16 cellular contexts compared by ENCODE assay signal in genomic region chr1:200217703-200218102, GRCh38.
DNase-seq lines count a peak whose midpoint lies in the region; ATAC-seq, FAIRE-seq and TF ChIP-seq lines count a peak whose summit lies in the region.
"Had no signal": no experiment of that assay in that cellular context is flagged by ENCODE, and none has a peak within 500 bp of the region (broad histone marks: within the 10 kb centered on the region; RNA-seq: fewer than 3 reads in every experiment).

No MANE protein-coding gene starts in this region.

- peaks cover 0 to 4% of the 10 kb centered on the region in 2 experiments for H3K9me3 ChIP-seq in CD4-positive, CD25-positive, alpha-beta regulatory T cell (ENCODE audit: control insufficient read depth in 2 of 2, low read length in 2 of 2)
- no peaks in the 10 kb centered on the region for H3K9me3 ChIP-seq in lower lobe of right lung
- H3K9me3 ChIP-seq: uterus had no signal

- H3K4me3 ChIP-seq in CD4-positive, CD25-positive, alpha-beta regulatory T cell (ENCODE audit: low read depth, low read length), result no peak overlapping the region
- no peak overlapping the region for H3K4me3 ChIP-seq in lower lobe of right lung
- H3K4me3 ChIP-seq: uterus had no signal

- peak in 1 of 3 donors; percentile 71 for DNase-seq in CD4-positive, CD25-positive, alpha-beta regulatory T cell
- DNase-seq in GM12892 (ENCODE audit: insufficient read length) (peak; percentile 12), occipital lobe (lab: John Stamatoyannopoulos, UW) (no peak), DMS 273 treated with DMSO at 0.1 percent for 48 hours (lab: John Stamatoyannopoulos, UW) (no peak), iPS-NIHi11 (ENCODE audit: low spot score) (no peak), lower lobe of right lung (no peak)
- DNase-seq in activated CD8-positive, alpha-beta T cell treated with anti-CD3 and anti-CD28 coated beads, Interleukin-2, amount 10 ng/mL, durations not matched to agents 7 days and 5 days, result no peak
- DNase-seq: head of caudate nucleus; midbrain; NCI-H526; stimulated activated naive B cell treated with anti-CD40 and anti-IgM and Interleukin-4, amounts not matched to agents 10 μg/mL and 1 μg/mL and 100 μg/mL, for 72 hours; T-helper 17 cell; uterus had no signal

- peaks cover 0 to 5% (median 0%) of the 10 kb centered on the region in 7 donors for H3K9me3 Mint-ChIP-seq in CD4-positive, CD25-positive, alpha-beta regulatory T cell
- no peaks in the 10 kb centered on the region for H3K9me3 Mint-ChIP-seq in activated CD8-positive, alpha-beta T cell treated with anti-CD3 and anti-CD28 coated beads, Interleukin-2, amount 10 ng/mL, durations not matched to agents 7 days and 5 days (ENCODE audit: insufficient read depth)

- no peak for TF ChIP-seq CTCF in lower lobe of right lung (IDR thresholded peaks at IDR 0.05)

- no peak for TF ChIP-seq POLR2A in GM12892 (IDR thresholded peaks at IDR 0.05; ENCODE audit: low read depth, low read length)

- intact Hi-C loops in lower lobe of right lung (cut with DNase I), result no loop called here

- H3K36me3 Mint-ChIP-seq in CD4-positive, CD25-positive, alpha-beta regulatory T cell, result peaks cover 4% of the 10 kb centered on the region
- H3K36me3 Mint-ChIP-seq in activated CD8-positive, alpha-beta T cell treated with anti-CD3 and anti-CD28 coated beads, Interleukin-2, amount 10 ng/mL, durations not matched to agents 7 days and 5 days (ENCODE audit: low read depth), result no peaks in the 10 kb centered on the region

- H3K27ac Mint-ChIP-seq in CD4-positive, CD25-positive, alpha-beta regulatory T cell, result peak overlapping the region in 2 of 3 donors; percentile 47 to 48
- H3K27ac Mint-ChIP-seq in activated CD8-positive, alpha-beta T cell treated with anti-CD3 and anti-CD28 coated beads, Interleukin-2, amount 10 ng/mL, durations not matched to agents 7 days and 5 days, result no peak overlapping the region
- H3K27ac Mint-ChIP-seq: stimulated activated naive B cell treated with anti-CD40 and anti-IgM and Interleukin-4, amounts not matched to agents 10 μg/mL and 1 μg/mL and 100 μg/mL, for 72 hours; T-helper 17 cell had no signal

- FAIRE-seq in GM12892 (lab: Jason Lieb, UNC), result no peak
- FAIRE-seq: D721Med, islet of Langerhans had no signal

- CTCF ChIA-PET in activated CD8-positive, alpha-beta T cell treated with anti-CD3 and anti-CD28 coated beads, Interleukin-2, amount 10 ng/mL, durations not matched to agents 7 days and 5 days (lab: Charles Lee), result no interaction called here

- POLR2A ChIA-PET in activated CD8-positive, alpha-beta T cell treated with anti-CD3 and anti-CD28 coated beads, Interleukin-2, amount 10 ng/mL, durations not matched to agents 7 days and 5 days (lab: Charles Lee), result no interaction called here

- H3K4me1 ChIP-seq in CD4-positive, CD25-positive, alpha-beta regulatory T cell (ENCODE audit: control insufficient read depth, insufficient read depth, low read length, poor library complexity, severe bottlenecking), result no peaks in the 10 kb centered on the region
- no peaks in the 10 kb centered on the region for H3K4me1 ChIP-seq in lower lobe of right lung
- H3K4me1 ChIP-seq: uterus had no signal

- no peak overlapping the region for H3K27ac ChIP-seq in CD4-positive, CD25-positive, alpha-beta regulatory T cell (ENCODE audit: insufficient read depth, low read length, poor library complexity, severe bottlenecking)
- no peak overlapping the region for H3K27ac ChIP-seq in lower lobe of right lung
- H3K27ac ChIP-seq: uterus had no signal

- no peaks in the 10 kb centered on the region for H3K36me3 ChIP-seq in CD4-positive, CD25-positive, alpha-beta regulatory T cell (ENCODE audit: control insufficient read depth, insufficient read depth, low read length)
- no peaks in the 10 kb centered on the region for H3K36me3 ChIP-seq in lower lobe of right lung
- H3K36me3 ChIP-seq: uterus had no signal

- H3K4me3 Mint-ChIP-seq in CD4-positive, CD25-positive, alpha-beta regulatory T cell, result no peak overlapping the region
- H3K4me3 Mint-ChIP-seq in activated CD8-positive, alpha-beta T cell treated with anti-CD3 and anti-CD28 coated beads, Interleukin-2, amount 10 ng/mL, durations not matched to agents 7 days and 5 days, result no peak overlapping the region
- H3K4me3 Mint-ChIP-seq: stimulated activated naive B cell treated with anti-CD40 and anti-IgM and Interleukin-4, amounts not matched to agents 10 μg/mL and 1 μg/mL and 100 μg/mL, for 72 hours; T-helper 17 cell had no signal

- H3K27me3 Mint-ChIP-seq in CD4-positive, CD25-positive, alpha-beta regulatory T cell, result peaks cover 14% of the 10 kb centered on the region
- peaks cover 10% of the 10 kb centered on the region for H3K27me3 Mint-ChIP-seq in activated CD8-positive, alpha-beta T cell treated with anti-CD3 and anti-CD28 coated beads, Interleukin-2, amount 10 ng/mL, durations not matched to agents 7 days and 5 days (ENCODE audit: low read depth)

- H3K27me3 ChIP-seq in CD4-positive, CD25-positive, alpha-beta regulatory T cell (ENCODE audit: control insufficient read depth, insufficient read depth, low read length), result no peaks in the 10 kb centered on the region
- H3K27me3 ChIP-seq in lower lobe of right lung (ENCODE audit: low read depth), result no peaks in the 10 kb centered on the region
- H3K27me3 ChIP-seq: uterus had no signal

- H3K4me1 Mint-ChIP-seq in CD4-positive, CD25-positive, alpha-beta regulatory T cell, result peaks cover 5 to 15% (median 7%) of the 10 kb centered on the region in 4 donors
- H3K4me1 Mint-ChIP-seq in activated CD8-positive, alpha-beta T cell treated with anti-CD3 and anti-CD28 coated beads, Interleukin-2, amount 10 ng/mL, durations not matched to agents 7 days and 5 days (ENCODE audit: low read depth), result peaks cover 16% of the 10 kb centered on the region
- H3K4me1 Mint-ChIP-seq: stimulated activated naive B cell treated with anti-CD40 and anti-IgM and Interleukin-4, amounts not matched to agents 10 μg/mL and 1 μg/mL and 100 μg/mL, for 72 hours had no signal

- ATAC-seq in CD4-positive, CD25-positive, alpha-beta regulatory T cell (ENCODE audit: low read depth in 2 of 2), result peak in 1 of 2 donors; percentile 52
- ATAC-seq in HG02798 (IDR thresholded peaks at IDR 0.05; ENCODE audit: poor library complexity, unreplicated experiment) (peak; percentile 73), lower lobe of right lung (no peak)
- peak; percentile 42 for ATAC-seq in activated CD8-positive, alpha-beta T cell treated with anti-CD3 and anti-CD28 coated beads, Interleukin-2, amount 10 ng/mL, durations not matched to agents 7 days and 5 days
- ATAC-seq: stimulated activated naive B cell treated with anti-CD40 and anti-IgM and Interleukin-4, amounts not matched to agents 10 μg/mL and 1 μg/mL and 100 μg/mL, for 72 hours; T-helper 17 cell had no signal

Comparison
In these comparisons a context has a peak if more than half of its experiments do, and no peak if none do; other contexts are left out.
1. ATAC-seq: peak in HG02798 (single experiment) and activated CD8-positive, alpha-beta T cell treated with anti-CD3 and anti-CD28 coated beads, Interleukin-2, amount 10 ng/mL, durations not matched to agents 7 days and 5 days (single experiment); none in lower lobe of right lung (0 of 2).